In the genomic region with DNA sequence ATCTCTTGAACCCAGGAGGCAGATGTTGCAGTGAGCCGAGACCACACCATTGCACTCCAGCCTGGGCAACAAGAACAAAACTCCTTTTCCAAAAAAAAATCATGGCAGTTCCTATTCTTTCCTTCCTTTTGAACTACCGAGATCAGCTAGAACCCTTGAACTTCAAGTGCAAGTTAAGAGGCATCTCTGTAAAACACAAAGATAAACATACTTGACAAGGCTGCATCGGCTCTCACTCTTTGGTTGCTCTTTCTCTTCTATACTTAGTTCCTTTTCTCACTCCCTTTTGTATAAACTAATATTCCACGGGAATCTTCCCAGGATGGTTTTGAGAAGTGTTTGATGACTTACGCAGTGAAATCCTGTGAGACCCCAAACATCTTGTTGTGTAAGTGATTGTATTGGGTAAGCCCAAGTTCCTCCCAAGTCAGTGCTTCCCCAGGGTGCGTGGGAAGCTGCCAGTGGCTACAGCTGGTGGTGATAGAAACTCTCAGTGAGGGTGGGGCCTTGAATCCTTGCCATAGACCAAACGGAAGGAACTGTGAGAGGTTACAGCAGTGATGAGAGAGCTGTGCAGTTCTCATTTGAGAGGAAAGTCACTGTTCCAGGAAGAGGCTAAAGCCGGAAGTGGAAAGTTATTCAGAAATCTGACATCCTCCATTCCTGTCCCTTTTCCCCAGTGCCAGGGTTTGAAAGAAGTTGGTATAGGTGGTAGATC, we compare ENCODE assay signal across 8 cellular contexts. TPM values are rescaled to one million over a fixed set of nuclear protein-coding genes. Genes with fewer than 3 reads are reported as not detected.
A peak's percentile ranks its signal among the peaks of the same experiment; 100 is the strongest.
DNase-seq lines count a peak whose midpoint lies in the region; ATAC-seq and TF ChIP-seq lines count a peak whose summit lies in the region.

No MANE protein-coding gene starts in this region.

- H3K9ac ChIP-seq in trophoblast cell (ENCODE audit: low read length) = no peak overlapping the region

- no peak overlapping the region for H3K23ac ChIP-seq in trophoblast cell (ENCODE audit: low read length)

- no peak overlapping the region for H4K8ac ChIP-seq in trophoblast cell (ENCODE audit: low read depth, low read length)

- no peak overlapping the region for H3K4me2 ChIP-seq in trophoblast cell (ENCODE audit: low read length)

- peak overlapping the region; percentile 55 for H3K27ac Mint-ChIP-seq in activated CD4-positive, alpha-beta T cell treated with anti-CD3 and anti-CD28 coated beads, Interleukin-2, amount 10 ng/mL, durations not matched to agents 7 days and 5 days
- peak overlapping the region in 2 of 6 donors; percentile 25 to 40 for H3K27ac Mint-ChIP-seq in immature natural killer cell

- no peak overlapping the region for H4K91ac ChIP-seq in trophoblast cell (ENCODE audit: low read depth, low read length)

- H3K14ac ChIP-seq in trophoblast cell (ENCODE audit: low read length) = no peak overlapping the region

- H3K4me3 ChIP-seq in fibroblast of pulmonary artery (replicated peaks; ENCODE audit: low read depth, low read length) (peak overlapping the region; percentile 21), trophoblast cell (ENCODE audit: low read depth, low read length) (no peak overlapping the region)

- H2BK12ac ChIP-seq in trophoblast cell (ENCODE audit: low read length) = no peak overlapping the region

- POLR2A ChIA-PET in activated CD4-positive, alpha-beta T cell treated with anti-CD3 and anti-CD28 coated beads, Interleukin-2, amount 10 ng/mL, durations not matched to agents 7 days and 5 days (lab: Charles Lee) = no interaction called here

- no peak for TF ChIP-seq CTCF in fibroblast of pulmonary artery (IDR thresholded peaks at IDR 0.05; ENCODE audit: low read length, missing control alignments)

- WGBS in trophoblast cell (ENCODE audit: extremely low coverage, insufficient coverage, insufficient read length) = no CpG with 5 or more reads among the region's 8 CpGs

- ATAC-seq in SK-N-SH treated with all-trans-retinoic acid at 6 μM for 48 hours = peak; percentile 52

- H3K4me1 Mint-ChIP-seq in activated CD4-positive, alpha-beta T cell treated with anti-CD3 and anti-CD28 coated beads, Interleukin-2, amount 10 ng/mL, durations not matched to agents 7 days and 5 days = peaks cover 3% of the 10 kb centered on the region
- no peaks in the 10 kb centered on the region for H3K4me1 Mint-ChIP-seq in immature natural killer cell

- peak overlapping the region; percentile 59 for H2BK120ac ChIP-seq in trophoblast cell (ENCODE audit: insufficient read depth, low read length, poor library complexity)

- H2BK5ac ChIP-seq in trophoblast cell (ENCODE audit: low read depth, low read length, poor library complexity) = no peak overlapping the region

- H3K18ac ChIP-seq in trophoblast cell (ENCODE audit: low read length) = no peak overlapping the region

- peaks cover 3% of the 10 kb centered on the region for H3K79me2 ChIP-seq in trophoblast cell (ENCODE audit: control insufficient read depth, insufficient read depth, low read length, poor library complexity)

- H3K27me3 Mint-ChIP-seq in activated CD4-positive, alpha-beta T cell treated with anti-CD3 and anti-CD28 coated beads, Interleukin-2, amount 10 ng/mL, durations not matched to agents 7 days and 5 days = no peaks in the 10 kb centered on the region
- peaks cover 0 to 2% (median 0%) of the 10 kb centered on the region in 3 donors for H3K27me3 Mint-ChIP-seq in immature natural killer cell (ENCODE audit: low read depth in 3 of 3)

- H3K9me3 ChIP-seq in trophoblast cell (ENCODE audit: insufficient read depth, low read depth, low read length) = no peaks in the 10 kb centered on the region

- H4K12ac ChIP-seq in trophoblast cell (ENCODE audit: low read depth, low read length) = no peak overlapping the region

- H3K4ac ChIP-seq in trophoblast cell (ENCODE audit: low read depth, low read length) = no peak overlapping the region

- no peak overlapping the region for H3K4me3 Mint-ChIP-seq in activated CD4-positive, alpha-beta T cell treated with anti-CD3 and anti-CD28 coated beads, Interleukin-2, amount 10 ng/mL, durations not matched to agents 7 days and 5 days
- H3K4me3 Mint-ChIP-seq in immature natural killer cell = no peak overlapping the region

- no peak overlapping the region for H2AK5ac ChIP-seq in trophoblast cell (ENCODE audit: low read length)

- H3K36me3 ChIP-seq in trophoblast cell (ENCODE audit: control insufficient read depth in 1 of 2, insufficient read depth in 2 of 2, low read length in 2 of 2) = peaks cover 43 to 69% of the 10 kb centered on the region in 2 experiments

- no peaks in the 10 kb centered on the region for H3K27me3 ChIP-seq in trophoblast cell (ENCODE audit: insufficient read depth, low read length)

- H3K27ac ChIP-seq in trophoblast cell (ENCODE audit: low read depth, low read length) = no peak overlapping the region

- DNase-seq in activated CD4-positive, alpha-beta T cell treated with anti-CD3 and anti-CD28 coated beads, Interleukin-2, amount 10 ng/mL, durations not matched to agents 7 days and 5 days = no peak
- no peak for DNase-seq in activated CD4-positive, alpha-beta T cell treated with anti-CD3 and anti-CD28 coated beads for 4 hours
- DNase-seq in fibroblast of pulmonary artery (ENCODE audit: low read depth) (peak; percentile 100), trophoblast cell (peak; percentile 29 to 50), immature natural killer cell (no peak), NCI-H446 treated with DMSO at 0.1 percent for 48 hours (lab: John Stamatoyannopoulos, UW) (no peak), NCI-H2081 treated with DMSO at 0.1 percent for 48 hours (lab: John Stamatoyannopoulos, UW) (no peak)

- no peaks in the 10 kb centered on the region for H3K9me3 Mint-ChIP-seq in activated CD4-positive, alpha-beta T cell treated with anti-CD3 and anti-CD28 coated beads, Interleukin-2, amount 10 ng/mL, durations not matched to agents 7 days and 5 days
- H3K9me3 Mint-ChIP-seq in immature natural killer cell = no peaks in the 10 kb centered on the region

- peaks cover 59% of the 10 kb centered on the region for H3K36me3 Mint-ChIP-seq in activated CD4-positive, alpha-beta T cell treated with anti-CD3 and anti-CD28 coated beads, Interleukin-2, amount 10 ng/mL, durations not matched to agents 7 days and 5 days (ENCODE audit: low read depth)
- H3K36me3 Mint-ChIP-seq in immature natural killer cell = peaks cover 25 to 66% (median 46%) of the 10 kb centered on the region in 3 donors

- H3K4me1 ChIP-seq in trophoblast cell (ENCODE audit: control insufficient read depth in 1 of 2, insufficient read depth in 2 of 2, low read length in 2 of 2) = peaks cover 12 to 15% of the 10 kb centered on the region in 2 experiments

- no peak overlapping the region for H2AFZ ChIP-seq in trophoblast cell (ENCODE audit: insufficient read depth, low read length, poor library complexity)

- CTCF ChIA-PET in activated CD4-positive, alpha-beta T cell treated with anti-CD3 and anti-CD28 coated beads, Interleukin-2, amount 10 ng/mL, durations not matched to agents 7 days and 5 days (lab: Charles Lee) = interaction anchor here (0.8 to 2.0 kb wide), 4 partner anchors 10 to 24 kb away, joined by 3 to 9 read pairs (median 4); a partner anchor contains a TSS

- H3K79me1 ChIP-seq in trophoblast cell (ENCODE audit: low read length) = peaks cover 8% of the 10 kb centered on the region

TF ChIP-seq in SK-N-SH treated with all-trans-retinoic acid at 6 μM for 48 hours, 23 proteins besides CTCF, POLR2A, EP300 and RAD21 (continues in another document):
- TF ChIP-seq, protein P1, sequence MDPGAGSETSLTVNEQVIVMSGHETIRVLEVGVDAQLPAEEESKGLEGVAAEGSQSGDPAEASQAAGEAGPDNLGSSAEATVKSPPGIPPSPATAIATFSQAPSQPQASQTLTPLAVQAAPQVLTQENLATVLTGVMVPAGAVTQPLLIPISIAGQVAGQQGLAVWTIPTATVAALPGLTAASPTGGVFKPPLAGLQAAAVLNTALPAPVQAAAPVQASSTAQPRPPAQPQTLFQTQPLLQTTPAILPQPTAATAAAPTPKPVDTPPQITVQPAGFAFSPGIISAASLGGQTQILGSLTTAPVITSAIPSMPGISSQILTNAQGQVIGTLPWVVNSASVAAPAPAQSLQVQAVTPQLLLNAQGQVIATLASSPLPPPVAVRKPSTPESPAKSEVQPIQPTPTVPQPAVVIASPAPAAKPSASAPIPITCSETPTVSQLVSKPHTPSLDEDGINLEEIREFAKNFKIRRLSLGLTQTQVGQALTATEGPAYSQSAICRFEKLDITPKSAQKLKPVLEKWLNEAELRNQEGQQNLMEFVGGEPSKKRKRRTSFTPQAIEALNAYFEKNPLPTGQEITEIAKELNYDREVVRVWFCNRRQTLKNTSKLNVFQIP (CRISPR knock-in tag; IDR thresholded peaks at IDR 0.05; ENCODE audit: borderline replicate concordance, low read depth) = no peak
- TF ChIP-seq GLIS3 (CRISPR knock-in tag; IDR thresholded peaks at IDR 0.05) = no peak
- no peak for TF ChIP-seq BACH2 (CRISPR knock-in tag; IDR thresholded peaks at IDR 0.05; ENCODE audit: borderline replicate concordance)

RNA-seq across cellular contexts. Expression of a gene that starts 24.1 kb away (rescaled TPM):
- under 1 TPM; 0.25 to 0.67 TPM for total RNA-seq in activated CD4-positive, alpha-beta T cell treated with anti-CD3 and anti-CD28 coated beads, Interleukin-2, amount 10 ng/mL, durations not matched to agents 7 days and 5 days
- polyA plus RNA-seq in trophoblast cell (2013) = 7.2 and 7.7 TPM in 2 replicates
- polyA plus RNA-seq in immature natural killer cell = not detected

RNA-seq across cellular contexts. Expression of a gene that starts 28.8 kb away (rescaled TPM):
- total RNA-seq in activated CD4-positive, alpha-beta T cell treated with anti-CD3 and anti-CD28 coated beads, Interleukin-2, amount 10 ng/mL, durations not matched to agents 7 days and 5 days = 10 to 100 TPM; 47.7 to 55.2 TPM
- 12.6 and 13.3 TPM in 2 replicates for polyA plus RNA-seq in trophoblast cell (2013)
- polyA plus RNA-seq in immature natural killer cell = 10 to 100 TPM; 10.1 to 11.8 (median 11.8) TPM

RNA-seq across cellular contexts. Expression of a gene that starts 43.0 kb away (rescaled TPM):
- 10 to 100 TPM; 61.1 to 75.6 TPM for total RNA-seq in activated CD4-positive, alpha-beta T cell treated with anti-CD3 and anti-CD28 coated beads, Interleukin-2, amount 10 ng/mL, durations not matched to agents 7 days and 5 days
- 64.3 and 69.7 TPM in 2 replicates for polyA plus RNA-seq in trophoblast cell (2013)
- 10 to 100 TPM; 44.9 to 63.5 (median 53.9) TPM for polyA plus RNA-seq in immature natural killer cell

Comparison
In these comparisons a context has a peak if more than half of its experiments do, and no peak if none do; other contexts are left out.
1. DNase-seq: peak in fibroblast of pulmonary artery (single experiment) and trophoblast cell (2 of 2); none in activated CD4-positive, alpha-beta T cell treated with anti-CD3 and anti-CD28 coated beads, Interleukin-2, amount 10 ng/mL, durations not matched to agents 7 days and 5 days (single experiment), activated CD4-positive, alpha-beta T cell treated with anti-CD3 and anti-CD28 coated beads for 4 hours (0 of 2), immature natural killer cell (0 of 3), NCI-H446 treated with DMSO at 0.1 percent for 48 hours (single experiment) and NCI-H2081 treated with DMSO at 0.1 percent for 48 hours (single experiment).